4 cellular contexts compared by ENCODE assay signal in the genomic region with DNA sequence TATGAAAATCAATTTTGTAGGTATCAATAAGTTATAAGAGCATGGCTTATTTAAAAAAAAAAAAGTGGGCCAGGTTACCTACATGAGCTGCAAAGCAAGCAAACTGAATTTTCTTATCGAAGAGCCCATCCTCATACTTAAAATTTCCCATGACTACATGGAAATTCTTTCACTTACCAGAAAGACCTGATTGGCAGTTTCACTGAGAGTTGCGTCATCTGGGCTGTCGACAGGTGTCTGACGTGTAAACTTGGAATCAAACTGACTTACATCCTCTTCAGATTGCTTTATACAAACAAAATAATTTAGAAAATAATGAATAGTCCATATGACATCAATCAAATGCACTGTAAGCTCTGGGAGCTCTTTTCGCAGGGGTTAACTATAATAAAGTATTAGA.
DNase-seq lines count a peak whose midpoint lies in the region; ATAC-seq, FAIRE-seq and TF ChIP-seq lines count a peak whose summit lies in the region.
"Not testable (repeated sequence)": the region's sequence is repeated elsewhere in the genome, so short reads cannot be mapped to it uniquely, and the experiment has no call there.

No MANE protein-coding gene starts in this region.

- not testable (repeated sequence) for FAIRE-seq in K562 (lab: Jason Lieb, UNC)

- H4K20me1 ChIP-seq in PC-9 (ENCODE audit: insufficient read depth); K562 (replicated peaks; ENCODE audit: control insufficient read depth, insufficient read depth, low read length): not testable (repeated sequence)

- not testable (repeated sequence) for TF ChIP-seq EP300 in Ishikawa (IDR thresholded peaks at IDR 0.05; ENCODE audit: borderline replicate concordance); K562 (IDR thresholded peaks at IDR 0.05; ENCODE audit: low read length)

- not testable (repeated sequence) for H3K4me1 ChIP-seq in PC-9 (replicated peaks; ENCODE audit: insufficient read depth); K562 (replicated peaks in 1 of 2; ENCODE audit: control insufficient read depth in 2 of 2, insufficient read depth in 2 of 2, low read length in 2 of 2)

- CTCF ChIA-PET in Calu3 (lab: Charles Lee), result interaction anchor here (0.6 kb wide), 1 partner anchor 896 kb away, joined by 3 read pairs; no protein-coding TSS in a partner anchor
- CTCF ChIA-PET in PC-9 (lab: Charles Lee); K562 (lab: Yijun Ruan, JAX; ENCODE audit: low intra/inter-chr PET ratio): not testable (repeated sequence)

- H3K4me3 ChIP-seq in PC-9, K562: not testable (repeated sequence)

- not testable (repeated sequence) for H3K36me3 Mint-ChIP-seq in Calu3 (ENCODE audit: insufficient read depth, unreplicated experiment)

- not testable (repeated sequence) for H3K9me3 Mint-ChIP-seq in Calu3 (ENCODE audit: low read depth, unreplicated experiment)

- H3K9ac ChIP-seq in K562 (ENCODE audit: insufficient read depth in 1 of 2, low read depth in 2 of 2, low read length in 2 of 2), result not testable (repeated sequence)

- H3K27ac ChIP-seq in PC-9, result 0 out of 2 replicates have a peak overlapping the region, but pooled peaks have one; percentile 23
- H3K27ac ChIP-seq in K562 (ENCODE audit: extremely low read depth, low read depth, low read length), result not testable (repeated sequence)

- H3K27me3 Mint-ChIP-seq in Calu3 (ENCODE audit: unreplicated experiment), result not testable (repeated sequence)

- POLR2A ChIA-PET in PC-9 (lab: Charles Lee; ENCODE audit: unreplicated experiment), result interaction anchor here (0.6 kb wide), 2 partner anchors 8 to 369 kb away, joined by 3 to 5 read pairs; no protein-coding TSS in a partner anchor
- POLR2A ChIA-PET in K562 (lab: Yijun Ruan, JAX), result not testable (repeated sequence)

- 45% methylated on average over 4 of the region's 5 CpGs for WGBS in K562 (ENCODE audit: insufficient coverage, low coverage, missing lambda C conversion rate)

- H3K9me1 ChIP-seq in K562 (ENCODE audit: control insufficient read depth, insufficient read depth, low read length), result not testable (repeated sequence)

- not testable (repeated sequence) for TF ChIP-seq CTCF in Calu3 (IDR thresholded peaks at IDR 0.05; ENCODE audit: unreplicated experiment); PC-9 (conservative IDR thresholded peaks at IDR 0.05); K562 (IDR thresholded peaks at IDR 0.05 in 2 of 3, conservative IDR thresholded peaks at IDR 0.05 in 1 of 3; ENCODE audit: insufficient read depth in 2 of 3, low read depth in 1 of 3, low read length in 3 of 3)

- H2AFZ ChIP-seq in PC-9; K562 (ENCODE audit: low read depth, low read length): not testable (repeated sequence)

- H3K27me3 ChIP-seq in PC-9 (ENCODE audit: insufficient read depth, low read depth); K562 (ENCODE audit: control insufficient read depth in 2 of 2, insufficient read depth in 2 of 2, low read length in 2 of 2): not testable (repeated sequence)

- BruUV-seq in Calu3 (replicated peaks; lab: Mats Ljungman, UMichigan); PC-9 (replicated peaks; lab: Mats Ljungman, UMichigan); K562 (replicated peaks; lab: Mats Ljungman, UMichigan): not testable (repeated sequence)

- not testable (repeated sequence) for H3K9me2 ChIP-seq in PC-9 (ENCODE audit: insufficient read depth)

- not testable (repeated sequence) for H3K9me3 ChIP-seq in PC-9 (ENCODE audit: insufficient read depth, low read depth); K562 (replicated peaks; ENCODE audit: control insufficient read depth, insufficient read depth, low read depth, low read length)

- H3K79me2 ChIP-seq in PC-9 (ENCODE audit: low read depth); K562 (ENCODE audit: control insufficient read depth, insufficient read depth, low read length): not testable (repeated sequence)

- intact Hi-C loops in Calu3 (cut with micrococcal nuclease; ENCODE audit: unreplicated experiment); PC-9 (cut with micrococcal nuclease; ENCODE audit: unreplicated experiment); K562 (cut with micrococcal nuclease): not testable (repeated sequence)

- in situ Hi-C loops in K562 (cut with MboI), result not testable (repeated sequence)

- not testable (repeated sequence) for H3K36me3 ChIP-seq in PC-9 (ENCODE audit: low read depth); K562 (ENCODE audit: control insufficient read depth, insufficient read depth, low read length)

- not testable (repeated sequence) for H3K4me2 ChIP-seq in PC-9; K562 (ENCODE audit: insufficient read depth, low read length)

- not testable (repeated sequence) for TF ChIP-seq RAD21 in Ishikawa (IDR thresholded peaks at IDR 0.05; ENCODE audit: low read depth); K562 (CRISPR knock-in tag; conservative IDR thresholded peaks at IDR 0.05 in 1 of 2, IDR thresholded peaks at IDR 0.05 in 1 of 2)

- TF ChIP-seq POLR2A in K562 (conservative IDR thresholded peaks at IDR 0.05), result not testable (repeated sequence)

- not testable (repeated sequence) for ATAC-seq in K562

- not testable (repeated sequence) for H3K27ac Mint-ChIP-seq in Calu3 (ENCODE audit: unreplicated experiment)

- not testable (repeated sequence) for H3K4me3 Mint-ChIP-seq in Calu3 (ENCODE audit: low read depth, unreplicated experiment)

- H3K4me1 Mint-ChIP-seq in Calu3 (ENCODE audit: low read depth, unreplicated experiment), result not testable (repeated sequence)

- H3F3A ChIP-seq in PC-9 (ENCODE audit: insufficient read depth, low read depth), result not testable (repeated sequence)

- DNase-seq in Calu3 (peak; percentile 39), PC-9 (peak in 1 of 2 experiments; percentile 44)
- DNase-seq in K562 (ENCODE audit: extremely low read depth in 1 of 4, low spot score in 3 of 4), result not testable (repeated sequence)

TF ChIP-seq in Ishikawa, 13 proteins besides CTCF, POLR2A, EP300 and RAD21:
- peak; percentile 39; the same call in 1 of the 2 replicates for TF ChIP-seq CEBPB (IDR thresholded peaks at IDR 0.05)

TF ChIP-seq in K562, 482 proteins besides CTCF, POLR2A, EP300 and RAD21:
- TF ChIP-seq, protein P1, sequence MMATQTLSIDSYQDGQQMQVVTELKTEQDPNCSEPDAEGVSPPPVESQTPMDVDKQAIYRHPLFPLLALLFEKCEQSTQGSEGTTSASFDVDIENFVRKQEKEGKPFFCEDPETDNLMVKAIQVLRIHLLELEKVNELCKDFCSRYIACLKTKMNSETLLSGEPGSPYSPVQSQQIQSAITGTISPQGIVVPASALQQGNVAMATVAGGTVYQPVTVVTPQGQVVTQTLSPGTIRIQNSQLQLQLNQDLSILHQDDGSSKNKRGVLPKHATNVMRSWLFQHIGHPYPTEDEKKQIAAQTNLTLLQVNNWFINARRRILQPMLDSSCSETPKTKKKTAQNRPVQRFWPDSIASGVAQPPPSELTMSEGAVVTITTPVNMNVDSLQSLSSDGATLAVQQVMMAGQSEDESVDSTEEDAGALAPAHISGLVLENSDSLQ (IDR thresholded peaks at IDR 0.05), result peak; percentile 80
- TF ChIP-seq ATF7 (IDR thresholded peaks at IDR 0.05) (peak; percentile 30; the same call in 1 of the 2 replicates), MEIS2 (IDR thresholded peaks at IDR 0.05; ENCODE audit: partially characterized antibody) (peak; percentile 43), CEBPB (tag; IDR thresholded peaks at IDR 0.05) (peak; percentile 71)
- TF ChIP-seq, protein P2, sequence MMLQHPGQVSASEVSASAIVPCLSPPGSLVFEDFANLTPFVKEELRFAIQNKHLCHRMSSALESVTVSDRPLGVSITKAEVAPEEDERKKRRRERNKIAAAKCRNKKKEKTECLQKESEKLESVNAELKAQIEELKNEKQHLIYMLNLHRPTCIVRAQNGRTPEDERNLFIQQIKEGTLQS (IDR thresholded peaks at IDR 0.05), result peak; percentile 81
- TF ChIP-seq, protein P2 (CRISPR knock-in tag; conservative IDR thresholded peaks at IDR 0.05), result not testable (repeated sequence)
- TF ChIP-seq, protein P3, sequence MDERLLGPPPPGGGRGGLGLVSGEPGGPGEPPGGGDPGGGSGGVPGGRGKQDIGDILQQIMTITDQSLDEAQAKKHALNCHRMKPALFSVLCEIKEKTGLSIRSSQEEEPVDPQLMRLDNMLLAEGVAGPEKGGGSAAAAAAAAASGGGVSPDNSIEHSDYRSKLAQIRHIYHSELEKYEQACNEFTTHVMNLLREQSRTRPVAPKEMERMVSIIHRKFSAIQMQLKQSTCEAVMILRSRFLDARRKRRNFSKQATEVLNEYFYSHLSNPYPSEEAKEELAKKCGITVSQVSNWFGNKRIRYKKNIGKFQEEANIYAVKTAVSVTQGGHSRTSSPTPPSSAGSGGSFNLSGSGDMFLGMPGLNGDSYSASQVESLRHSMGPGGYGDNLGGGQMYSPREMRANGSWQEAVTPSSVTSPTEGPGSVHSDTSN (CRISPR knock-in tag; IDR thresholded peaks at IDR 0.05; ENCODE audit: low read depth), result not testable (repeated sequence)
- TF ChIP-seq, protein P3 (tag; conservative IDR thresholded peaks at IDR 0.05; ENCODE audit: low read depth), result 0 out of 2 replicates have a peak, but pooled peaks have one; percentile 17
